ENCODE assay signal across 8 cellular contexts in genomic region chr16:11797957-11798299, GRCh38. TPM values are rescaled to one million over a fixed set of nuclear protein-coding genes. Genes with fewer than 3 reads are reported as not detected.
DNase-seq lines count a peak whose midpoint lies in the region; ATAC-seq and TF ChIP-seq lines count a peak whose summit lies in the region.

No MANE protein-coding gene starts in this region.

- POLR2A ChIA-PET in HCT116 (lab: Charles Lee), result interaction anchor here (1.1 to 1.5 kb wide), 4 partner anchors 9 to 55 kb away, joined by 4 to 10 read pairs (median 4); partner anchors contain the start of gene TXNDC11
- POLR2A ChIA-PET in activated CD8-positive, alpha-beta T cell treated with anti-CD3 and anti-CD28 coated beads for 36 hours (lab: Charles Lee), result interaction anchor here (0.5 to 6.6 kb wide), 12 partner anchors 9 to 839 kb away, joined by 3 to 55 read pairs (median 6); partner anchors contain the start of genes GSPT1, RSL1D1 and TXNDC11

- peaks cover 56% of the 10 kb centered on the region for H3K4me1 Mint-ChIP-seq in activated CD8-positive, alpha-beta T cell treated with anti-CD3 and anti-CD28 coated beads for 36 hours (ENCODE audit: low read depth)

- peak overlapping the region; percentile 96 for H3K27ac Mint-ChIP-seq in activated CD8-positive, alpha-beta T cell treated with anti-CD3 and anti-CD28 coated beads for 36 hours

- peaks cover 29% of the 10 kb centered on the region for H3K36me3 Mint-ChIP-seq in activated CD8-positive, alpha-beta T cell treated with anti-CD3 and anti-CD28 coated beads for 36 hours (ENCODE audit: low read depth)

- ATAC-seq in HCT116, result no peak
- ATAC-seq in activated CD8-positive, alpha-beta T cell treated with anti-CD3 and anti-CD28 coated beads for 36 hours, result no peak
- peak in 2 of 4 donors; percentile 2 to 3 for ATAC-seq in heart left ventricle
- no peak for ATAC-seq in GM19455 (IDR thresholded peaks at IDR 0.05; ENCODE audit: unreplicated experiment)
- ATAC-seq in GM19397 (IDR thresholded peaks at IDR 0.05; ENCODE audit: unreplicated experiment), result no peak

- no TSS peak for BruUV-seq in HCT116 (replicated peaks; lab: Mats Ljungman, UMichigan)

- intact Hi-C loops in HCT116 (cut with micrococcal nuclease) (no loop called here), heart left ventricle (cut with DNase I) (loop anchor here in 9 of 10 donors (2.0 to 10.0 kb wide), 8 partner anchors 53 to 856 kb away; partner anchors contain the start of genes TXNDC11 (in 7 of the 9), RSL1D1 (in 2 of the 9), CLEC16A (in 1 of the 9) and DEXI (in 1 of the 9))
- intact Hi-C loops in activated CD8-positive, alpha-beta T cell treated with anti-CD3 and anti-CD28 coated beads for 36 hours (cut with micrococcal nuclease), result loop anchor here (2.0 to 5.0 kb wide), 2 partner anchors 15 to 56 kb away; partner anchors contain the start of gene TXNDC11

- H3K9ac ChIP-seq in HCT116 (ENCODE audit: low read length) (peak overlapping the region; percentile 92), rectal smooth muscle tissue (ENCODE audit: low read length) (peak overlapping the region; percentile 97)

- H3K27ac ChIP-seq in HCT116 (ENCODE audit: low read depth, low read length), result peak overlapping the region; percentile 82
- H3K27ac ChIP-seq in heart left ventricle, result peak overlapping the region; percentile 57 to 99 (median 96)
- H3K27ac ChIP-seq in rectal smooth muscle tissue (ENCODE audit: low read depth, low read length), result peak overlapping the region; percentile 95

- no peaks in the 10 kb centered on the region for H4K20me1 ChIP-seq in HCT116 (ENCODE audit: insufficient read depth)

- H3K4me1 ChIP-seq in HCT116 (ENCODE audit: control insufficient read depth in 1 of 2, insufficient read depth in 2 of 2, low read length in 2 of 2) (peaks cover 7 to 26% of the 10 kb centered on the region in 2 experiments; a peak in 3 of 4 replicates), heart left ventricle (peaks cover 3 to 72% (median 48%) of the 10 kb centered on the region in 12 donors), rectal smooth muscle tissue (ENCODE audit: control insufficient read depth, insufficient read depth, low read length) (peaks cover 14% of the 10 kb centered on the region)

- no peak for TF ChIP-seq POLR2A in HCT116 (IDR thresholded peaks at IDR 0.05; ENCODE audit: borderline replicate concordance, extremely low read depth, insufficient read depth, insufficient read length)
- TF ChIP-seq POLR2A in heart left ventricle (IDR thresholded peaks at IDR 0.05), result no peak

- RAD21 ChIA-PET in HCT116 (lab: Charles Lee; ENCODE audit: low non-redundant PET in 1 of 2, low total read pairs in 2 of 2, uncharacterized antibody in 2 of 2, unreplicated experiment in 2 of 2), result no interaction called here

- H3K9me3 ChIP-seq in HCT116 (ENCODE audit: control insufficient read depth in 1 of 2, insufficient read depth in 1 of 2, low read depth in 1 of 2, low read length in 2 of 2) (no peaks in the 10 kb centered on the region), heart left ventricle (no peaks in the 10 kb centered on the region)

- H3K9me3 Mint-ChIP-seq in activated CD8-positive, alpha-beta T cell treated with anti-CD3 and anti-CD28 coated beads for 36 hours, result no peaks in the 10 kb centered on the region

- no peaks in the 10 kb centered on the region; a peak in 1 of 4 replicates for H3K36me3 ChIP-seq in HCT116 (ENCODE audit: control insufficient read depth in 1 of 2, insufficient read depth in 2 of 2, low read length in 2 of 2)
- H3K36me3 ChIP-seq in heart left ventricle, result peaks cover 0 to 22% (median 1%) of the 10 kb centered on the region in 9 donors
- H3K36me3 ChIP-seq in rectal smooth muscle tissue (ENCODE audit: control insufficient read depth, insufficient read depth, low read length), result peaks cover 4% of the 10 kb centered on the region

- H3K27me3 Mint-ChIP-seq in activated CD8-positive, alpha-beta T cell treated with anti-CD3 and anti-CD28 coated beads for 36 hours, result no peaks in the 10 kb centered on the region

- H3K4me3 Mint-ChIP-seq in activated CD8-positive, alpha-beta T cell treated with anti-CD3 and anti-CD28 coated beads for 36 hours, result peak overlapping the region; percentile 89

- H3K9me2 ChIP-seq in HCT116 (ENCODE audit: insufficient read depth), result no peaks in the 10 kb centered on the region

- peak overlapping the region; percentile 99 for H3K4me2 ChIP-seq in HCT116 (ENCODE audit: low read length)

- no peak overlapping the region for H2AFZ ChIP-seq in HCT116 (ENCODE audit: low read depth, low read length, poor library complexity, severe bottlenecking)

- WGBS in heart left ventricle, 4 donors, result 6 to 8% (median 7%) methylated on average over 7 of the region's 7 CpGs

- H3K27me3 ChIP-seq in HCT116 (ENCODE audit: insufficient read depth, low read length) (no peaks in the 10 kb centered on the region), heart left ventricle (no peaks in the 10 kb centered on the region), rectal smooth muscle tissue (ENCODE audit: control insufficient read depth, insufficient read depth, low read length) (no peaks in the 10 kb centered on the region)

- DNase-seq in AG10803 (ENCODE audit: low read depth) (no peak), HCT116 (ENCODE audit: low read depth, low spot score) (no peak), heart left ventricle (no peak), NCI-H510A treated with DMSO at 0.1 percent for 48 hours (lab: John Stamatoyannopoulos, UW) (no peak)
- peak; percentile 28 for DNase-seq in activated CD8-positive, alpha-beta T cell treated with anti-CD3 and anti-CD28 coated beads for 36 hours

- peaks cover 51% of the 10 kb centered on the region for H3K79me2 ChIP-seq in HCT116 (ENCODE audit: insufficient read depth, low read length)

- peak overlapping the region; percentile 83 for H3K4me3 ChIP-seq in AG10803 (ENCODE audit: low read length)
- peak overlapping the region; percentile 87 to 97 for H3K4me3 ChIP-seq in HCT116 (replicated peaks in 1 of 2; ENCODE audit: low read depth in 1 of 2, low read length in 2 of 2)
- peak overlapping the region; percentile 25 to 100 (median 87) for H3K4me3 ChIP-seq in heart left ventricle
- peak overlapping the region; percentile 69 for H3K4me3 ChIP-seq in rectal smooth muscle tissue (ENCODE audit: low read length)

- TF ChIP-seq RAD21 in HCT116 (IDR thresholded peaks at IDR 0.05; ENCODE audit: low read depth), result no peak

- CTCF ChIA-PET in HCT116 (lab: Charles Lee), result interaction anchor here (0.9 to 1.2 kb wide), 4 partner anchors 9 to 29 kb away, joined by 3 to 7 read pairs (median 5); no protein-coding TSS in a partner anchor
- CTCF ChIA-PET in activated CD8-positive, alpha-beta T cell treated with anti-CD3 and anti-CD28 coated beads for 36 hours (lab: Charles Lee), result interaction anchor here (0.8 to 7.5 kb wide), 19 partner anchors 10 to 266 kb away, joined by 3 to 125 read pairs (median 4); partner anchors contain the start of gene TXNDC11

- TF ChIP-seq CTCF in AG10803 (conservative IDR thresholded peaks at IDR 0.05; ENCODE audit: low read length) (no peak), HCT116 (IDR thresholded peaks at IDR 0.05 in 2 of 3, conservative IDR thresholded peaks at IDR 0.05 in 1 of 3; ENCODE audit: borderline replicate concordance in 1 of 3, insufficient read depth in 1 of 3, low read depth in 2 of 3, low read length in 2 of 3) (no peak), heart left ventricle (IDR thresholded peaks at IDR 0.05) (no peak)
- TF ChIP-seq CTCF in activated CD8-positive, alpha-beta T cell treated with anti-CD3 and anti-CD28 coated beads for 36 hours (IDR thresholded peaks at IDR 0.05), result no peak

TF ChIP-seq in HCT116, 20 proteins besides CTCF, POLR2A, EP300 and RAD21:
- TF ChIP-seq JUND (IDR thresholded peaks at IDR 0.05) (no peak), YY1 (IDR thresholded peaks at IDR 0.05; ENCODE audit: extremely low read depth, insufficient replicate concordance, low read depth, low read length) (no peak), EZH2 (IDR thresholded peaks at IDR 0.05) (no peak), ZBTB33 (IDR thresholded peaks at IDR 0.05; ENCODE audit: extremely low read depth, insufficient replicate concordance, low read length) (no peak), ZFX (IDR thresholded peaks at IDR 0.05) (no peak), SIN3A (IDR thresholded peaks at IDR 0.05; ENCODE audit: low read depth) (no peak), EGR1 (IDR thresholded peaks at IDR 0.05; ENCODE audit: low read depth) (no peak), POLR2AphosphoS5 (IDR thresholded peaks at IDR 0.05; ENCODE audit: low read depth, low read length) (no peak), SP1 (IDR thresholded peaks at IDR 0.05; ENCODE audit: low read depth) (no peak)

RNA-seq across cellular contexts. Expression of gene ZC3H7A, which starts 0.9 kb away (rescaled TPM):
- total RNA-seq in HCT116 (2021; ENCODE audit: unreplicated experiment) (33.4 TPM), heart left ventricle (10 to 100 TPM; 20.2 to 42.3 (median 29.7) TPM)
- polyA plus RNA-seq in HCT116 (2012), result 14.8 and 15.7 TPM in 2 replicates
- 10 to 100 TPM; 62.3 to 67.8 TPM for total RNA-seq in activated CD8-positive, alpha-beta T cell treated with anti-CD3 and anti-CD28 coated beads for 36 hours
- polyA plus RNA-seq in heart left ventricle, result 10 to 100 TPM; 16.9 to 17.7 TPM

RNA-seq across cellular contexts. Expression of gene RSL1D1, which starts 53.4 kb away (rescaled TPM):
- total RNA-seq in HCT116 (2021; ENCODE audit: unreplicated experiment) (291 TPM), heart left ventricle (100 to 1,000 TPM in 3 of 9 donors, 10 to 100 TPM in 6; 81.4 to 125 (median 92.3) TPM)
- polyA plus RNA-seq in HCT116 (2012), result 55.7 and 73.4 TPM in 2 replicates
- 100 to 1,000 TPM; 344 TPM for total RNA-seq in activated CD8-positive, alpha-beta T cell treated with anti-CD3 and anti-CD28 coated beads for 36 hours
- 10 to 100 TPM; 38.3 to 88.1 TPM for polyA plus RNA-seq in heart left ventricle

RNA-seq across cellular contexts. Expression of gene TXNDC11, which starts 55.3 kb away (rescaled TPM):
- total RNA-seq in HCT116 (2021; ENCODE audit: unreplicated experiment) (26.8 TPM), heart left ventricle (10 to 100 TPM; 18.9 to 29.3 (median 25.9) TPM)
- 25.3 and 26.1 TPM in 2 replicates for polyA plus RNA-seq in HCT116 (2012)
- total RNA-seq in activated CD8-positive, alpha-beta T cell treated with anti-CD3 and anti-CD28 coated beads for 36 hours, result 10 to 100 TPM; 21.7 to 24.4 TPM
- 10 to 100 TPM; 23.6 to 53.1 TPM for polyA plus RNA-seq in heart left ventricle
